16 cellular contexts compared by ENCODE assay signal in genomic region chr10:111993872-111994426, GRCh38.
A peak's percentile ranks its signal among the peaks of the same experiment; 100 is the strongest.
DNase-seq lines count a peak whose midpoint lies in the region; ATAC-seq and TF ChIP-seq lines count a peak whose summit lies in the region.
"Had no signal": no experiment of that assay in that cellular context is flagged by ENCODE, and none has a peak within 500 bp of the region (broad histone marks: within the 10 kb centered on the region; RNA-seq: fewer than 3 reads in every experiment).

No MANE protein-coding gene starts in this region.

- H3K9ac ChIP-seq in HUES48 (ENCODE audit: low read depth, low read length) (no peak overlapping the region), neural cell (ENCODE audit: low read length) (peak overlapping the region; percentile 38)
- H3K9ac ChIP-seq: BLaER1 treated with 17β-estradiol and CSF1 and Interleukin-3, amounts not matched to agents 10 nM and 100 nM had no signal

- H4K20me1 ChIP-seq in hepatocyte (ENCODE audit: insufficient read depth, poor library complexity, severe bottlenecking) (no peaks in the 10 kb centered on the region), neural cell (ENCODE audit: insufficient read depth) (no peaks in the 10 kb centered on the region)
- H4K20me1 ChIP-seq: BLaER1 treated with 17β-estradiol and CSF1 and Interleukin-3, amounts not matched to agents 10 nM and 100 nM had no signal

- H2AFZ ChIP-seq in hepatocyte (no peak overlapping the region), neural cell (ENCODE audit: low read depth, low read length) (no peak overlapping the region)

- TF ChIP-seq CTCF in hepatocyte (IDR thresholded peaks at IDR 0.05; ENCODE audit: poor library complexity) (no peak), neural cell (IDR thresholded peaks at IDR 0.05; ENCODE audit: poor library complexity, severe bottlenecking) (no peak)

- no peaks in the 10 kb centered on the region for H3K9me2 ChIP-seq in hepatocyte (replicated peaks; ENCODE audit: insufficient read depth)
- no peaks in the 10 kb centered on the region for H3K9me2 ChIP-seq in neural cell (ENCODE audit: insufficient read depth, low read length)

- peaks cover 3% of the 10 kb centered on the region for H3F3A ChIP-seq in neural cell (ENCODE audit: insufficient read depth, low read length, poor library complexity, severe bottlenecking)

- 65% methylated on average over 4 of the region's 4 CpGs for WGBS in hepatocyte (ENCODE audit: low lambda C conversion rate, missing lambda C conversion rate)

- DNase-seq in hepatocyte (ENCODE audit: low spot score), result no peak
- no peak for DNase-seq in superior temporal gyrus (ENCODE audit: extremely low spot score)
- DNase-seq: AML-193; Caco-2; Calu3; CD4-positive, alpha-beta T cell; CD8-positive, alpha-beta T cell; DMS79 treated with DMSO at 0.1 percent for 48 hours; GF-D8 had no signal

- TF ChIP-seq EP300 in neural cell (conservative IDR thresholded peaks at IDR 0.05; ENCODE audit: poor library complexity, severe bottlenecking), result peak; percentile 78

- no peaks in the 10 kb centered on the region for H3K9me3 ChIP-seq in HUES48 (ENCODE audit: control insufficient read depth, insufficient read depth, low read length)
- H3K9me3 ChIP-seq in hepatocyte (ENCODE audit: low read depth), result no peaks in the 10 kb centered on the region
- no peaks in the 10 kb centered on the region for H3K9me3 ChIP-seq in neural cell (ENCODE audit: low read length)
- H3K9me3 ChIP-seq: A549; BLaER1 treated with 17β-estradiol and CSF1 and Interleukin-3, amounts not matched to agents 10 nM and 100 nM; Caco-2 had no signal

- no peaks in the 10 kb centered on the region for H3K36me3 ChIP-seq in HUES48 (ENCODE audit: control insufficient read depth, insufficient read depth, low read length)
- H3K36me3 ChIP-seq in hepatocyte (replicated peaks; ENCODE audit: insufficient read depth, low read depth), result no peaks in the 10 kb centered on the region
- H3K36me3 ChIP-seq in neural cell (ENCODE audit: insufficient read depth, low read length), result no peaks in the 10 kb centered on the region
- H3K36me3 ChIP-seq: BLaER1 treated with 17β-estradiol and CSF1 and Interleukin-3, amounts not matched to agents 10 nM and 100 nM had no signal

- H3K27me3 ChIP-seq in HUES48 (ENCODE audit: control insufficient read depth, insufficient read depth, low read length) (no peaks in the 10 kb centered on the region), hepatocyte (no peaks in the 10 kb centered on the region), neural cell (ENCODE audit: insufficient read depth, low read depth, low read length) (no peaks in the 10 kb centered on the region)
- H3K27me3 ChIP-seq: BLaER1 treated with 17β-estradiol and CSF1 and Interleukin-3, amounts not matched to agents 10 nM and 100 nM had no signal

- H3K79me2 ChIP-seq in hepatocyte, result no peaks in the 10 kb centered on the region
- no peaks in the 10 kb centered on the region for H3K79me2 ChIP-seq in neural cell (replicated peaks; ENCODE audit: insufficient read depth, low read length)

- H3K4me1 ChIP-seq in HUES48 (ENCODE audit: control insufficient read depth, insufficient read depth, low read length), result peaks cover 2% of the 10 kb centered on the region
- no peaks in the 10 kb centered on the region for H3K4me1 ChIP-seq in hepatocyte (ENCODE audit: insufficient read depth)
- H3K4me1 ChIP-seq: A549; BLaER1 treated with 17β-estradiol and CSF1 and Interleukin-3, amounts not matched to agents 10 nM and 100 nM; Caco-2 had no signal

- no peak overlapping the region for H3K4me3 ChIP-seq in HUES48 (ENCODE audit: low read depth, low read length)
- no peak overlapping the region for H3K4me3 ChIP-seq in hepatocyte
- H3K4me3 ChIP-seq in neural cell (ENCODE audit: low read length), result peak overlapping the region; percentile 3
- H3K4me3 ChIP-seq: A549; BLaER1 treated with 17β-estradiol and CSF1 and Interleukin-3, amounts not matched to agents 10 nM and 100 nM had no signal

- TF ChIP-seq RAD21 in neural cell (conservative IDR thresholded peaks at IDR 0.05), result peak; percentile 26

- H3K27ac ChIP-seq in HUES48 (ENCODE audit: low read depth, low read length) (peak overlapping the region; percentile 19), hepatocyte (peak overlapping the region; percentile 44), neural cell (ENCODE audit: low read length) (peak overlapping the region; percentile 76)
- H3K27ac ChIP-seq: 22Rv1; A549; BLaER1 treated with 17β-estradiol and CSF1 and Interleukin-3, amounts not matched to agents 10 nM and 100 nM; C4-2B had no signal

- H3K4me2 ChIP-seq in hepatocyte (no peak overlapping the region), neural cell (ENCODE audit: low read length) (no peak overlapping the region)
- H3K4me2 ChIP-seq: A549; BLaER1 treated with 17β-estradiol and CSF1 and Interleukin-3, amounts not matched to agents 10 nM and 100 nM had no signal

- ATAC-seq in HG03025 (IDR thresholded peaks at IDR 0.05; ENCODE audit: low FRiP score, unreplicated experiment), result no peak
- ATAC-seq: A549; CD8-positive, alpha-beta T cell had no signal

TF ChIP-seq in neural cell, 6 proteins besides CTCF, POLR2A, EP300 and RAD21:
- no peak for TF ChIP-seq SMC3 (conservative IDR thresholded peaks at IDR 0.05; ENCODE audit: poor library complexity)
- peak; percentile 78 for TF ChIP-seq POLR2AphosphoS5 (IDR thresholded peaks at IDR 0.05)
- peak; percentile 100 for TF ChIP-seq REST (IDR thresholded peaks at IDR 0.05; ENCODE audit: borderline replicate concordance)

Comparison
In these comparisons a context has a peak if more than half of its experiments do, and no peak if none do; other contexts are left out.
1. H3K27ac ChIP-seq: peak in every context shown above with its lines; median percentile 76 in neural cell; 44 in hepatocyte; 19 in HUES48.